In the genomic region with DNA sequence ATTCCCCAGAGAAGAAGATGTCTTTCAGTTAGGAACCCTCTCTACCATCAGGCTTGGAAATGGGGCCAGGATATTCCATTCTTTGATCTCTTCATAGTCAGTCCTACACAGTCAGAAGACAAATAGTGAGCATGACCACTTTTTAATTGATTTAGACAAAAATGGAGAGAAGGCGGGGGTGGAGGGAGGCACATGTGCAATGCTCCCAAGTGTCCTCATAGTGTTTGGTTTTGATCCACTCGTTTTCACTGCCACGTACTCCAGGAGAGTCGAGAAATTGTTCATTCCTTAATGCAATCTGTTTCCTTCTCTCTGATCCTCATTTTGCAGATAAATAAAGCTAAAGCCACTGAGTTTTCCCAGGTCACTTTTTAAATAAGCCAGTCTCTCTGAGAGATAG, we compare ENCODE assay signal across 35 cellular contexts.
"Had no signal": no experiment of that assay in that cellular context is flagged by ENCODE, and none has a peak within 500 bp of the region (broad histone marks: within the 10 kb centered on the region; RNA-seq: fewer than 3 reads in every experiment).

No MANE protein-coding gene starts in this region.

- H3K4me3 ChIP-seq: adrenal gland, body of pancreas, breast epithelium had no signal

- H3K27ac ChIP-seq: adrenal gland, body of pancreas, brain microvascular endothelial cell, breast epithelium, VCaP had no signal

- H3K4me3 Mint-ChIP-seq: activated B cell treated with CpG ODN at 0.5 μM for 24 hours; activated CD4-positive, alpha-beta memory T cell treated with anti-CD3 and anti-CD28 coated beads for 36 hours; activated CD4-positive, alpha-beta T cell treated with anti-CD3 and anti-CD28 coated beads, Interleukin-2, amount 10 ng/mL, durations not matched to agents 24 days and 14 days; activated CD8-positive, alpha-beta T cell treated with anti-CD3 and anti-CD28 coated beads for 36 hours; activated naive CD4-positive, alpha-beta T cell treated with anti-CD3 and anti-CD28 coated beads for 36 hours; activated naive CD8-positive, alpha-beta T cell treated with anti-CD3 and anti-CD28 coated beads for 36 hours; activated T-cell treated with anti-CD3 and anti-CD28 coated beads, Interleukin-2, amount 50 U/mL, for 4 hours; activated T-cell treated with anti-CD3 and anti-CD28 coated beads, Interleukin-2, amount 50 U/mL, for 72 hours; activated T-helper 1 cell treated with anti-CD3 and anti-CD28 coated beads, Interleukin-12 subunit alpha, Interleukin-12 subunit beta, Interleukin-2, Interleukin-4 antibody, amounts not matched to agents 30 ng/mL and 10 ng/mL and 1 ng/mL, durations not matched to agents 14 hours and 24 hours and 36 hours; activated T-helper 17 cell treated with anti-CD3 and anti-CD28 coated beads, Interleukin-2, amount 50 U/mL, for 72 hours; T-helper 1 cell treated with Interleukin-12 subunit alpha and Interleukin-12 subunit beta and Interleukin-4 antibody, amounts not matched to agents 30 μg/mL and 1 μg/mL, for 36 hours; T-helper 2 cell treated with Interferon-gamma antibody and Interleukin-4, amounts not matched to agents 5 μg/mL and 100 μg/mL, for 36 hours had no signal

- H3K27me3 ChIP-seq: adrenal gland, body of pancreas, brain microvascular endothelial cell, breast epithelium had no signal

- DNase-seq: activated B cell treated with CpG ODN at 0.5 μM for 24 hours; activated CD4-positive, alpha-beta memory T cell treated with anti-CD3 and anti-CD28 coated beads for 36 hours; activated CD4-positive, alpha-beta T cell treated with anti-CD3 and anti-CD28 coated beads for 4 hours; activated CD4-positive, alpha-beta T cell treated with anti-CD3 and anti-CD28 coated beads, Interleukin-2, amount 10 ng/mL, durations not matched to agents 24 days and 14 days; activated CD4-positive, alpha-beta T cell treated with anti-CD3 and anti-CD28 coated beads, Interleukin-2, amount 50 U/mL, for 1 hour; activated CD4-positive, alpha-beta T cell treated with anti-CD3 and anti-CD28 coated beads, Interleukin-2, amount 50 U/mL, for 4 hours; activated CD4-positive, CD25-positive, alpha-beta regulatory T cell treated with anti-CD3 and anti-CD28 coated beads, Interleukin-2, amount 50 U/mL, for 72 hours; activated CD8-positive, alpha-beta memory T cell treated with anti-CD3 and anti-CD28 coated beads, Interleukin-2, amount 50 U/mL, for 4 hours; activated CD8-positive, alpha-beta T cell treated with anti-CD3 and anti-CD28 coated beads for 36 hours; activated effector memory CD4-positive, alpha-beta T cell treated with anti-CD3 and anti-CD28 coated beads, Interleukin-2, amount 50 U/mL, for 16 hours; activated gamma-delta T cell treated with Interleukin-2 at 50 U/mL for 16 hours; activated naive CD4-positive, alpha-beta T cell; activated naive CD4-positive, alpha-beta T cell treated with anti-CD3 and anti-CD28 coated beads for 36 hours; activated naive CD4-positive, alpha-beta T cell treated with anti-CD3 and anti-CD28 coated beads, Interleukin-2, amount 50 U/mL, for 16 hours; activated naive CD8-positive, alpha-beta T cell treated with anti-CD3 and anti-CD28 coated beads for 36 hours; activated T-cell treated with anti-CD3 and anti-CD28 coated beads for 4 hours; activated T-cell treated with anti-CD3 and anti-CD28 coated beads, Interleukin-2, amount 50 U/mL, for 1 hour; activated T-cell treated with anti-CD3 and anti-CD28 coated beads, Interleukin-2, amount 50 U/mL, for 4 hours; activated T-cell treated with anti-CD3 and anti-CD28 coated beads, Interleukin-2, amount 50 U/mL, for 72 hours; adrenal gland; amniotic stem cell; aorta; body of pancreas; brain microvascular endothelial cell; central memory CD4-positive, alpha-beta T cell; T-helper 1 cell; T-helper 2 cell; T-helper 9 cell had no signal

- H3K4me1 ChIP-seq: adrenal gland, body of pancreas, breast epithelium had no signal

- H3K9me3 ChIP-seq: adrenal gland, body of pancreas, breast epithelium had no signal

- H3K9me3 Mint-ChIP-seq: activated B cell treated with CpG ODN at 0.5 μM for 24 hours; activated CD4-positive, alpha-beta memory T cell treated with anti-CD3 and anti-CD28 coated beads for 36 hours; activated CD4-positive, alpha-beta T cell treated with anti-CD3 and anti-CD28 coated beads, Interleukin-2, amount 10 ng/mL, durations not matched to agents 24 days and 14 days; activated CD8-positive, alpha-beta T cell treated with anti-CD3 and anti-CD28 coated beads for 36 hours; activated naive CD4-positive, alpha-beta T cell treated with anti-CD3 and anti-CD28 coated beads for 36 hours; activated naive CD4-positive, alpha-beta T cell treated with anti-CD3 and anti-CD28 coated beads, Interleukin-2, amount 50 U/mL, for 72 hours; activated naive CD8-positive, alpha-beta T cell treated with anti-CD3 and anti-CD28 coated beads for 36 hours; activated T-cell treated with anti-CD3 and anti-CD28 coated beads, Interleukin-2, amount 50 U/mL, for 4 hours; activated T-cell treated with anti-CD3 and anti-CD28 coated beads, Interleukin-2, amount 50 U/mL, for 72 hours; activated T-helper 1 cell treated with anti-CD3 and anti-CD28 coated beads, Interleukin-12 subunit alpha, Interleukin-12 subunit beta, Interleukin-2, Interleukin-4 antibody, amounts not matched to agents 30 ng/mL and 10 ng/mL and 1 ng/mL, durations not matched to agents 14 hours and 24 hours and 36 hours; activated T-helper 17 cell treated with anti-CD3 and anti-CD28 coated beads, Interleukin-2, amount 50 U/mL, for 72 hours; T-helper 1 cell treated with Interleukin-12 subunit alpha and Interleukin-12 subunit beta and Interleukin-4 antibody, amounts not matched to agents 30 μg/mL and 1 μg/mL, for 36 hours; T-helper 2 cell treated with Interferon-gamma antibody and Interleukin-4, amounts not matched to agents 5 μg/mL and 100 μg/mL, for 36 hours had no signal

- H3K27ac Mint-ChIP-seq: activated B cell treated with CpG ODN at 0.5 μM for 24 hours; activated CD4-positive, alpha-beta memory T cell treated with anti-CD3 and anti-CD28 coated beads for 36 hours; activated CD4-positive, alpha-beta T cell treated with anti-CD3 and anti-CD28 coated beads, Interleukin-2, amount 10 ng/mL, durations not matched to agents 24 days and 14 days; activated CD8-positive, alpha-beta T cell treated with anti-CD3 and anti-CD28 coated beads for 36 hours; activated naive CD4-positive, alpha-beta T cell treated with anti-CD3 and anti-CD28 coated beads for 36 hours; activated naive CD4-positive, alpha-beta T cell treated with anti-CD3 and anti-CD28 coated beads, Interleukin-2, amount 50 U/mL, for 72 hours; activated naive CD8-positive, alpha-beta T cell treated with anti-CD3 and anti-CD28 coated beads for 36 hours; activated T-cell treated with anti-CD3 and anti-CD28 coated beads, Interleukin-2, amount 50 U/mL, for 72 hours; activated T-helper 1 cell treated with anti-CD3 and anti-CD28 coated beads, Interleukin-12 subunit alpha, Interleukin-12 subunit beta, Interleukin-2, Interleukin-4 antibody, amounts not matched to agents 30 ng/mL and 10 ng/mL and 1 ng/mL, durations not matched to agents 14 hours and 24 hours and 36 hours; activated T-helper 17 cell treated with anti-CD3 and anti-CD28 coated beads, Interleukin-2, amount 50 U/mL, for 72 hours; T-helper 1 cell treated with Interleukin-12 subunit alpha and Interleukin-12 subunit beta and Interleukin-4 antibody, amounts not matched to agents 30 μg/mL and 1 μg/mL, for 36 hours; T-helper 2 cell treated with Interferon-gamma antibody and Interleukin-4, amounts not matched to agents 5 μg/mL and 100 μg/mL, for 36 hours had no signal

- H3K4me1 Mint-ChIP-seq: activated B cell treated with CpG ODN at 0.5 μM for 24 hours; activated CD4-positive, alpha-beta T cell treated with anti-CD3 and anti-CD28 coated beads, Interleukin-2, amount 10 ng/mL, durations not matched to agents 24 days and 14 days; activated naive CD8-positive, alpha-beta T cell treated with anti-CD3 and anti-CD28 coated beads for 36 hours; activated T-helper 17 cell treated with anti-CD3 and anti-CD28 coated beads, Interleukin-2, amount 50 U/mL, for 72 hours had no signal

- ATAC-seq: activated CD8-positive, alpha-beta T cell treated with anti-CD3 and anti-CD28 coated beads for 36 hours; activated naive CD4-positive, alpha-beta T cell treated with anti-CD3 and anti-CD28 coated beads, Interleukin-2, amount 50 U/mL, for 72 hours; activated T-cell treated with anti-CD3 and anti-CD28 coated beads, Interleukin-2, amount 50 U/mL, for 4 hours; activated T-cell treated with anti-CD3 and anti-CD28 coated beads, Interleukin-2, amount 50 U/mL, for 72 hours; activated T-helper 17 cell treated with anti-CD3 and anti-CD28 coated beads, Interleukin-2, amount 50 U/mL, for 72 hours; body of pancreas had no signal

- H3K27me3 Mint-ChIP-seq: activated B cell treated with CpG ODN at 0.5 μM for 24 hours; activated CD4-positive, alpha-beta memory T cell treated with anti-CD3 and anti-CD28 coated beads for 36 hours; activated CD4-positive, alpha-beta T cell treated with anti-CD3 and anti-CD28 coated beads, Interleukin-2, amount 10 ng/mL, durations not matched to agents 24 days and 14 days; activated CD8-positive, alpha-beta T cell treated with anti-CD3 and anti-CD28 coated beads for 36 hours; activated naive CD8-positive, alpha-beta T cell treated with anti-CD3 and anti-CD28 coated beads for 36 hours; activated T-helper 17 cell treated with anti-CD3 and anti-CD28 coated beads, Interleukin-2, amount 50 U/mL, for 72 hours had no signal

- H3K36me3 ChIP-seq: breast epithelium had no signal
